Comparison of ENCODE assay signal across 32 cellular contexts in the genomic region with DNA sequence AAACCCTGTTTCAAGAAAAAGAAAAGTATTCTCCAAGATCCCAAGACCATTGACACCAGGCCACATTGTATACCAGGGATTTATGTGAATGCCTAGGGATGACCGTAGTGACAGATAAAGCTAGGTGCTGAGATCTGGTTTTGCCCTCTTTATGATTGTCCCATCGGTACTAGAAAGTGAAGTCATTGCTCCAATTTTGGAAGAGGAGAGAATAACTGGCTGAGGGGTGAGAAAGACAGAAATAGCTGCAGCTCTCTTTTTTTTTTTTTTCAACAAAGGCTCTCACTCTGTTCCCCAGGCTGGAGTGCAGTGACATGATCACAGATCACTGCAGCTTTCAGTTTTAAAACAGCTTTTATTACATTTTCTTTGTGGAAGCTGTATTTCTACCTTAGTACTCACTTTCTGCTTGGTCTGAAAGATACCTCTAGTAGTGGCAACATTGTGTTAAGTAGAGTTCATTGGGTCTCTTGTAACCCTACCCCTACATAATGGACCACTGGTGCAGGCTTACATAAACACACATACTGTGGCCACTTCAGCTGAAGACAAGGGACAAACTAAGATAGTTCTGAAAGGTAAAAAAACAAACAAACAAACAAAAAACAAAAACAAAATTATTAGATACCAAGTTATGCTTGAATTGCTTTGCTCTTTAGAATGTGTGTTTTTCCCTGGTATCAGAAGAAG. TPM values are rescaled to one million over a fixed set of nuclear protein-coding genes. Genes with fewer than 3 reads are reported as not detected.
DNase-seq lines count a peak whose midpoint lies in the region; ATAC-seq, FAIRE-seq and TF ChIP-seq lines count a peak whose summit lies in the region.
"Had no signal": no experiment of that assay in that cellular context is flagged by ENCODE, and none has a peak within 500 bp of the region (broad histone marks: within the 10 kb centered on the region; RNA-seq: fewer than 3 reads in every experiment).

No MANE protein-coding gene starts in this region.

- TF ChIP-seq POLR2A in gastrocnemius medialis (IDR thresholded peaks at IDR 0.05): no peak

- H3K27me3 ChIP-seq in cardiac muscle cell: no peaks in the 10 kb centered on the region
- H3K27me3 ChIP-seq in right atrium auricular region: no peaks in the 10 kb centered on the region
- H3K27me3 ChIP-seq in gastrocnemius medialis: no peaks in the 10 kb centered on the region
- H3K27me3 ChIP-seq in small intestine (ENCODE audit: control insufficient read depth in 2 of 2, insufficient read depth in 2 of 2, low read length in 2 of 2): no peaks in the 10 kb centered on the region
- no peaks in the 10 kb centered on the region for H3K27me3 ChIP-seq in GM23338 (ENCODE audit: insufficient read depth)
- H3K27me3 ChIP-seq: BE2C had no signal

- peaks cover 5% of the 10 kb centered on the region for H4K20me1 ChIP-seq in GM23338 (replicated peaks; ENCODE audit: insufficient read depth)

- H3K27me3 Mint-ChIP-seq in GM23338 (ENCODE audit: insufficient read depth, low read depth, poor library complexity): no peaks in the 10 kb centered on the region

- no peak overlapping the region for H3K4me2 ChIP-seq in GM23338

- H3K36me3 Mint-ChIP-seq in GM23338 (ENCODE audit: low read depth): peaks cover under 1% of the 10 kb centered on the region

- DNase-seq in cardiac muscle cell (ENCODE audit: low read depth in 1 of 2, low spot score in 1 of 2) (no peak), right atrium auricular region (ENCODE audit: low spot score) (no peak), gastrocnemius medialis (no peak), small intestine (no peak), GM23338 (ENCODE audit: low spot score) (no peak)
- DNase-seq: 8988T; ACHN; BE2C; Calu3; DND-41; Karpas-422; NCI-H1105; NCI-H1436 treated with DMSO at 0.1 percent for 48 hours; NCI-H1930; NCI-H2107; NCI-H446 treated with DMSO at 0.1 percent for 48 hours; NCI-H526; NCI-H82; NK-92 treated with Interleukin-12 subunit alpha and Interleukin-12 subunit beta, amount 100 ng/mL, for 24 hours; PC-3; SHP77 had no signal

- in situ Hi-C loops in gastrocnemius medialis (cut with MboI; ENCODE audit: low sequenced_read_pairs in 4 of 4): no loop called here

- WGBS in small intestine, 3 donors: 84 to 96% (median 94%) methylated on average over 2 of the region's 2 CpGs

- intact Hi-C loops in gastrocnemius medialis (cut with DNase I; ENCODE audit: low total_unique reads): no loop called here

- H3K4me1 ChIP-seq in HEK293 (ENCODE audit: control insufficient read depth, insufficient read depth, low read length): no peaks in the 10 kb centered on the region
- H3K4me1 ChIP-seq in cardiac muscle cell (ENCODE audit: low read depth): peaks cover 6% of the 10 kb centered on the region
- H3K4me1 ChIP-seq in right atrium auricular region: peaks cover 0 to 15% of the 10 kb centered on the region in 2 donors
- H3K4me1 ChIP-seq in gastrocnemius medialis: peaks cover 11 to 13% of the 10 kb centered on the region in 2 donors
- no peaks in the 10 kb centered on the region for H3K4me1 ChIP-seq in small intestine (ENCODE audit: control insufficient read depth in 2 of 2, insufficient read depth in 1 of 2, low read depth in 1 of 2, low read length in 1 of 2)
- H3K4me1 ChIP-seq in GM23338 (ENCODE audit: insufficient read depth): no peaks in the 10 kb centered on the region
- H3K4me1 ChIP-seq: BE2C had no signal

- H2AFZ ChIP-seq in GM23338: no peak overlapping the region

- H3K27ac ChIP-seq in HEK293 (ENCODE audit: extremely low read depth, low read depth, low read length) (no peak overlapping the region), cardiac muscle cell (peak overlapping the region; percentile 68), right atrium auricular region (peak overlapping the region; percentile 68 to 73), gastrocnemius medialis (peak overlapping the region; percentile 28 to 67 (median 54)), small intestine (ENCODE audit: low read depth in 1 of 2, low read length in 1 of 2) (no peak overlapping the region), GM23338 (ENCODE audit: low read depth) (no peak overlapping the region)
- H3K27ac ChIP-seq: HL-60 had no signal

- H3F3A ChIP-seq in GM23338 (replicated peaks; ENCODE audit: low read depth): no peaks in the 10 kb centered on the region

- no peaks in the 10 kb centered on the region for H3K4me1 Mint-ChIP-seq in GM23338

- H3K4me3 ChIP-seq in HEK293 (ENCODE audit: low read depth, low read length) (no peak overlapping the region), cardiac muscle cell (no peak overlapping the region), right atrium auricular region (no peak overlapping the region), gastrocnemius medialis (no peak overlapping the region), small intestine (ENCODE audit: low read depth in 1 of 2, low read length in 2 of 2) (no peak overlapping the region), GM23338 (no peak overlapping the region)

- POLR2A ChIA-PET in HEK293 (lab: Yijun Ruan, JAX): no interaction called here

- no peak overlapping the region for H3K4me3 Mint-ChIP-seq in GM23338
- H3K4me3 Mint-ChIP-seq: CD14-positive monocyte had no signal

- H3K9me2 ChIP-seq in GM23338 (ENCODE audit: insufficient read depth): no peaks in the 10 kb centered on the region

- ATAC-seq in gastrocnemius medialis (peak; percentile 76 to 79), GM18517 (IDR thresholded peaks at IDR 0.05; ENCODE audit: unreplicated experiment) (no peak), GM23338 (no peak)
- ATAC-seq: HCT116, PC-3 had no signal

- CTCF ChIA-PET in HEK293 (lab: Yijun Ruan, JAX): interaction anchor here (0.6 kb wide), 2 partner anchors 68 to 648 kb away, joined by 3 read pairs; no protein-coding TSS in a partner anchor

- TF ChIP-seq CTCF in HEK293 (tag by site-specific recombination; IDR thresholded peaks at IDR 0.05) (no peak), cardiac muscle cell (IDR thresholded peaks at IDR 0.05; ENCODE audit: low read depth, low read length) (no peak), right atrium auricular region (IDR thresholded peaks at IDR 0.05) (no peak), gastrocnemius medialis (IDR thresholded peaks at IDR 0.05 in 4 of 5, conservative IDR thresholded peaks at IDR 0.05 in 1 of 5) (no peak), GM23338 (conservative IDR thresholded peaks at IDR 0.05; ENCODE audit: low read depth in 2 of 2) (no peak)

- H3K36me3 ChIP-seq in HEK293 (ENCODE audit: control insufficient read depth in 2 of 2, insufficient read depth in 1 of 2, low read length in 2 of 2) (peaks cover 0 to 38% of the 10 kb centered on the region in 2 experiments; a peak in 2 of 3 replicates), cardiac muscle cell (peaks cover 25% of the 10 kb centered on the region), right atrium auricular region (peaks cover 35% of the 10 kb centered on the region), gastrocnemius medialis (peaks cover 0 to 24% of the 10 kb centered on the region in 2 donors), small intestine (ENCODE audit: control insufficient read depth in 2 of 2, insufficient read depth in 2 of 2, low read length in 2 of 2) (peaks cover 0 to 8% of the 10 kb centered on the region in 2 donors), GM23338 (ENCODE audit: insufficient read depth) (0 out of 2 replicates have a peak, but pooled peaks cover 2% of the 10 kb centered on the region)

- FAIRE-seq in small intestine (lab: Jason Lieb, UNC): no peak
- FAIRE-seq: GM12892, GM19239 had no signal

- H3K9me3 ChIP-seq in HEK293 (ENCODE audit: control insufficient read depth, insufficient read depth, low read depth, low read length): no peaks in the 10 kb centered on the region
- no peaks in the 10 kb centered on the region for H3K9me3 ChIP-seq in cardiac muscle cell (ENCODE audit: low read depth)
- H3K9me3 ChIP-seq in right atrium auricular region: no peaks in the 10 kb centered on the region
- no peaks in the 10 kb centered on the region for H3K9me3 ChIP-seq in gastrocnemius medialis
- H3K9me3 ChIP-seq in small intestine (ENCODE audit: control insufficient read depth, low read depth): no peaks in the 10 kb centered on the region
- H3K9me3 ChIP-seq: BE2C had no signal

- no peaks in the 10 kb centered on the region for H3K9me3 Mint-ChIP-seq in GM23338

- no peaks in the 10 kb centered on the region for H3K79me2 ChIP-seq in GM23338 (replicated peaks; ENCODE audit: insufficient read depth)

- H3K27ac Mint-ChIP-seq in GM23338: no peak overlapping the region

TF ChIP-seq in GM23338, 12 proteins besides CTCF, POLR2A, EP300 and RAD21 (continues in another document):
- no peak for TF ChIP-seq CREB1 (CRISPR knock-in tag; IDR thresholded peaks at IDR 0.05; ENCODE audit: low read depth)

RNA-seq across cellular contexts. Expression of a gene that starts 18.0 kb away (rescaled TPM):
- 27.1 and 29.8 TPM in 2 replicates for total RNA-seq in cardiac muscle cell
- 10.9 and 13.7 TPM in 2 replicates for polyA plus RNA-seq in cardiac muscle cell
- 10 to 100 TPM in 1 of 2 donors, 1 to 10 TPM in 1; 6.4 to 10.1 TPM for total RNA-seq in right atrium auricular region
- 10 to 100 TPM; 20.7 to 42.2 (median 25.1) TPM for total RNA-seq in gastrocnemius medialis
- polyA plus RNA-seq in small intestine: 1 to 10 TPM; 7.0 to 9.2 (median 7.6) TPM
- total RNA-seq in GM23338 (2014; rRNA removed; shearing (Covaris generic)): 40.5 and 48.3 TPM in 2 replicates
- 13.7 and 15.3 TPM in 2 replicates for polyA plus RNA-seq in GM23338 (2016; fragmentation: Nextera tagmentation; extraction: Ambion mirVana)

RNA-seq across cellular contexts. Expression of a gene that starts 18.1 kb away (rescaled TPM):
- total RNA-seq in cardiac muscle cell (7.1 and 10.7 TPM in 2 replicates), right atrium auricular region (1 to 10 TPM; 5.9 to 8.5 TPM), gastrocnemius medialis (10 to 100 TPM; 13.6 to 16.1 (median 14.7) TPM)
- polyA plus RNA-seq in cardiac muscle cell (16.3 and 19.1 TPM in 2 replicates), small intestine (1 to 10 TPM; 3.2 to 7.9 (median 4.2) TPM), GM23338 (2016; fragmentation: Nextera tagmentation; extraction: Ambion mirVana) (7.6 and 10.6 TPM in 2 replicates)
- 11.4 and 18.0 TPM in 2 replicates for total RNA-seq in GM23338 (2014; rRNA removed; shearing (Covaris generic))

RNA-seq across cellular contexts. Expression of a gene that starts 22.5 kb away (rescaled TPM):
- total RNA-seq in cardiac muscle cell (5.3 and 8.2 TPM in 2 replicates), right atrium auricular region (1 to 10 TPM; 4.4 to 8.6 TPM), gastrocnemius medialis (1 to 10 TPM; 3.0 to 6.2 (median 5.3) TPM)
- polyA plus RNA-seq in cardiac muscle cell (7.7 and 11.6 TPM in 2 replicates), small intestine (1 to 10 TPM; 3.2 to 5.1 (median 3.8) TPM), GM23338 (2016; fragmentation: Nextera tagmentation; extraction: Ambion mirVana) (2.3 and 2.6 TPM in 2 replicates)
- total RNA-seq in GM23338 (2014; rRNA removed; shearing (Covaris generic)): 6.0 and 7.1 TPM in 2 replicates

RNA-seq across cellular contexts. Expression of a gene that starts 50.8 kb away (rescaled TPM):
- total RNA-seq in cardiac muscle cell: not detected in 2 replicates
- polyA plus RNA-seq in cardiac muscle cell: not detected in 2 replicates
- total RNA-seq in right atrium auricular region: not detected
- total RNA-seq in gastrocnemius medialis: 1 to 10 TPM in 1 of 4 donors, under 1 TPM in 1, not detected in 2; 0.83 to 3.3 TPM
- polyA plus RNA-seq in small intestine: not detected
- not detected in 2 replicates for total RNA-seq in GM23338 (2014; rRNA removed; shearing (Covaris generic))
- 0.08 and 0.35 TPM in 2 replicates for polyA plus RNA-seq in GM23338 (2016; fragmentation: Nextera tagmentation; extraction: Ambion mirVana)
- total RNA-seq: Calu3, H4, HT-29, PC-3, RPMI7951, SK-MEL-5 had no signal
- polyA plus RNA-seq: CD14-positive monocyte had no signal

Comparison
In these comparisons a context has a peak if more than half of its experiments do, and no peak if none do; other contexts are left out.
1. H3K27ac ChIP-seq: peak in cardiac muscle cell (single experiment), right atrium auricular region (2 of 2) and gastrocnemius medialis (4 of 4); none in HEK293 (single experiment), small intestine (0 of 2) and GM23338 (single experiment).
2. ATAC-seq: peak in gastrocnemius medialis (2 of 2); none in GM18517 (single experiment) and GM23338 (single experiment).